ENCODE assay signal across 13 cellular contexts in genomic region chr2:188623995-188624643, GRCh38.
DNase-seq lines count a peak whose midpoint lies in the region; ATAC-seq and TF ChIP-seq lines count a peak whose summit lies in the region.
"Had no signal": no experiment of that assay in that cellular context is flagged by ENCODE, and none has a peak within 500 bp of the region (broad histone marks: within the 10 kb centered on the region; RNA-seq: fewer than 3 reads in every experiment).

No MANE protein-coding gene starts in this region.

- H2AFZ ChIP-seq in fibroblast of lung (ENCODE audit: low read length) (peak overlapping the region; percentile 62), Karpas-422 (ENCODE audit: low read length) (no peak overlapping the region)

- DNase-seq in EL: peak; percentile 12
- peak; percentile 13 for DNase-seq in NCI-H510A (lab: John Stamatoyannopoulos, UW)
- peak; percentile 52 to 87 for DNase-seq in fibroblast of lung (ENCODE audit: low read depth in 2 of 2)
- no peak for DNase-seq in Karpas-422
- DNase-seq in LoVo (ENCODE audit: low spot score): no peak
- DNase-seq in caudate nucleus (lab: John Stamatoyannopoulos, UW): no peak
- DNase-seq: activated CD8-positive, alpha-beta memory T cell treated with anti-CD3 and anti-CD28 coated beads for 24 hours; Caco-2; effector memory CD4-positive, alpha-beta T cell; immature natural killer cell; naive thymus-derived CD8-positive, alpha-beta T cell had no signal

- H3K4me1 ChIP-seq in fibroblast of lung (ENCODE audit: control insufficient read depth, extremely low read depth, insufficient read depth, low read length): peaks cover 2% of the 10 kb centered on the region
- H3K4me1 ChIP-seq in rectal smooth muscle tissue (ENCODE audit: control insufficient read depth, insufficient read depth, low read length): no peaks in the 10 kb centered on the region
- no peaks in the 10 kb centered on the region for H3K4me1 ChIP-seq in Karpas-422 (ENCODE audit: low read length)
- H3K4me1 ChIP-seq: Caco-2 had no signal

- no peaks in the 10 kb centered on the region for H3K27me3 ChIP-seq in fibroblast of lung (ENCODE audit: control insufficient read depth, insufficient read depth, low read length)
- H3K27me3 ChIP-seq in rectal smooth muscle tissue (ENCODE audit: control insufficient read depth, insufficient read depth, low read length): no peaks in the 10 kb centered on the region
- H3K27me3 ChIP-seq in Karpas-422 (ENCODE audit: low read length): no peaks in the 10 kb centered on the region

- H3K4me3 ChIP-seq in fibroblast of lung (replicated peaks in 1 of 4; ENCODE audit: control extremely low read depth in 1 of 4, insufficient read depth in 1 of 4, low read depth in 3 of 4, low read length in 4 of 4) (no peak overlapping the region), rectal smooth muscle tissue (ENCODE audit: low read length) (no peak overlapping the region), Karpas-422 (ENCODE audit: low read length) (no peak overlapping the region)

- H3K36me3 ChIP-seq in fibroblast of lung (ENCODE audit: control insufficient read depth, insufficient read depth, low read length) (no peaks in the 10 kb centered on the region), rectal smooth muscle tissue (ENCODE audit: control insufficient read depth, insufficient read depth, low read length) (no peaks in the 10 kb centered on the region), Karpas-422 (ENCODE audit: insufficient read depth, low read length) (no peaks in the 10 kb centered on the region)

- H3K4me2 ChIP-seq in fibroblast of lung (ENCODE audit: extremely low read depth, insufficient read depth, low read length): no peak overlapping the region
- H3K4me2 ChIP-seq in Karpas-422 (ENCODE audit: low read depth, low read length, poor library complexity, severe bottlenecking): no peak overlapping the region

- H3K27ac ChIP-seq in fibroblast of lung (ENCODE audit: insufficient read depth, low read length) (no peak overlapping the region), rectal smooth muscle tissue (ENCODE audit: low read depth, low read length) (peak overlapping the region; percentile 23), Karpas-422 (ENCODE audit: low read length) (no peak overlapping the region), caudate nucleus (ENCODE audit: low read depth, low read length) (no peak overlapping the region)

- no peaks in the 10 kb centered on the region for H3K9me2 ChIP-seq in Karpas-422 (replicated peaks; ENCODE audit: insufficient read depth, low read length)

- H3K9ac ChIP-seq in fibroblast of lung (ENCODE audit: insufficient read depth, low read length) (no peak overlapping the region), rectal smooth muscle tissue (ENCODE audit: low read length) (no peak overlapping the region), Karpas-422 (ENCODE audit: low read length) (no peak overlapping the region)

- H3K79me2 ChIP-seq in fibroblast of lung (ENCODE audit: control insufficient read depth, insufficient read depth, low read length) (no peaks in the 10 kb centered on the region), Karpas-422 (ENCODE audit: low read length) (no peaks in the 10 kb centered on the region)

- H3K9me3 ChIP-seq in fibroblast of lung (ENCODE audit: control insufficient read depth, insufficient read depth, low read depth, low read length): no peaks in the 10 kb centered on the region
- H3K9me3 ChIP-seq in Karpas-422 (ENCODE audit: low read length): peaks cover 14% of the 10 kb centered on the region
- H3K9me3 ChIP-seq: Caco-2 had no signal

- TF ChIP-seq CTCF in fibroblast of lung (conservative IDR thresholded peaks at IDR 0.05 in 1 of 2, IDR thresholded peaks at IDR 0.05 in 1 of 2; ENCODE audit: low read depth in 1 of 2, low read length in 2 of 2): no peak

- H4K20me1 ChIP-seq in fibroblast of lung (ENCODE audit: control insufficient read depth, extremely low read depth, insufficient read depth, low read length) (no peaks in the 10 kb centered on the region), Karpas-422 (ENCODE audit: insufficient read depth, low read depth, low read length) (no peaks in the 10 kb centered on the region)

- ATAC-seq in GM18498 (IDR thresholded peaks at IDR 0.05; ENCODE audit: unreplicated experiment): no peak
- ATAC-seq: naive thymus-derived CD8-positive, alpha-beta T cell had no signal

Comparison
In these comparisons a context has a peak if more than half of its experiments do, and no peak if none do; other contexts are left out.
1. DNase-seq: peak in EL (single experiment), NCI-H510A (single experiment) and fibroblast of lung (2 of 2); none in Karpas-422 (single experiment), LoVo (single experiment) and caudate nucleus (0 of 61).